Comparison of ENCODE assay signal across 11 cellular contexts in the genomic region with DNA sequence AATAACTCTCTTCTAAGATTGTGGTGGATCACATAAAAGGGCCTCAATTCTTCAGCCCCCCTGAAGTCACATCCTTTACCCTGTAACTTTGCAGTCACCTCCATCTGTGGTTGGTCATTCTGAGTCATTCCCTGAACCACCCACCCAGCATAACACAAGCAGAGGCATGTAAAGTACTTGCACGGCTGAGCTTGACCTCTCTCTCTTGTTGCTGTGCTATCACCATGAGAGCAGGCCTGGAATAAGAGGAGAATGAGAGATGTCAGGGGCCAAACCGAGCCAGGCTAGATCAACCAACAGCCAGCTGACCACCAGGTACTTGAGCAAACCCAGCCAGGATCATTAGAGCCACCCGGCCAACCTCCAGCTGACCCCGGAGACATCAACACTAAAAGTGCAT. TPM values are rescaled to one million over a fixed set of nuclear protein-coding genes. Genes with fewer than 3 reads are reported as not detected.
DNase-seq lines count a peak whose midpoint lies in the region; ATAC-seq, FAIRE-seq and TF ChIP-seq lines count a peak whose summit lies in the region.
"Had no signal": no experiment of that assay in that cellular context is flagged by ENCODE, and none has a peak within 500 bp of the region (broad histone marks: within the 10 kb centered on the region; RNA-seq: fewer than 3 reads in every experiment).

No MANE protein-coding gene starts in this region.

- peaks cover 20% of the 10 kb centered on the region for H3K4me1 Mint-ChIP-seq in T-helper 2 cell treated with Interferon-gamma antibody and Interleukin-4, amounts not matched to agents 5 μg/mL and 100 μg/mL, for 36 hours (ENCODE audit: low read depth)
- peaks cover 15% of the 10 kb centered on the region for H3K4me1 Mint-ChIP-seq in activated T-cell treated with anti-CD3 and anti-CD28 coated beads, Interleukin-2, amount 50 U/mL, for 4 hours (ENCODE audit: low read depth)

- H3K4me1 ChIP-seq in A549 (peaks cover 24% of the 10 kb centered on the region), GM12878 (ENCODE audit: control insufficient read depth, insufficient read depth, low read length) (peaks cover 28% of the 10 kb centered on the region)

- TF ChIP-seq EP300 in A549 (IDR thresholded peaks at IDR 0.05) (no peak), GM12878 (IDR thresholded peaks at IDR 0.05; ENCODE audit: borderline replicate concordance in 1 of 2, control insufficient read depth in 1 of 2, low read depth in 2 of 2, low read length in 2 of 2) (peak in 1 of 2 experiments; percentile 68; a peak in 1 of 4 replicates)

- H2AFZ ChIP-seq in GM12878 (ENCODE audit: control insufficient read depth, low read depth, low read length): peak overlapping the region; percentile 23; the same call in 1 of the 2 replicates

- H3K9me3 ChIP-seq in A549 (no peaks in the 10 kb centered on the region), GM12878 (replicated peaks; ENCODE audit: control insufficient read depth, insufficient read depth, low read length) (no peaks in the 10 kb centered on the region; the same call in 2 of the 3 replicates)
- H3K9me3 ChIP-seq: BLaER1 treated with 17β-estradiol and CSF1 and Interleukin-3, amounts not matched to agents 10 nM and 100 nM had no signal

- H3K9me3 Mint-ChIP-seq in T-helper 2 cell treated with Interferon-gamma antibody and Interleukin-4, amounts not matched to agents 5 μg/mL and 100 μg/mL, for 36 hours: no peaks in the 10 kb centered on the region
- H3K9me3 Mint-ChIP-seq in activated T-cell treated with anti-CD3 and anti-CD28 coated beads, Interleukin-2, amount 50 U/mL, for 4 hours: no peaks in the 10 kb centered on the region

- intact Hi-C loops in GM12878 (cut with micrococcal nuclease; ENCODE audit: unreplicated experiment): no loop called here

- peaks cover 10% of the 10 kb centered on the region for H3K27me3 Mint-ChIP-seq in T-helper 2 cell treated with Interferon-gamma antibody and Interleukin-4, amounts not matched to agents 5 μg/mL and 100 μg/mL, for 36 hours (ENCODE audit: low read depth)
- H3K27me3 Mint-ChIP-seq in activated T-cell treated with anti-CD3 and anti-CD28 coated beads, Interleukin-2, amount 50 U/mL, for 4 hours (ENCODE audit: low read depth): peaks cover 9% of the 10 kb centered on the region

- RAD21 ChIA-PET in GM12878 (lab: Charles Lee; ENCODE audit: unreplicated experiment): interaction anchor here (1.1 to 7.3 kb wide), 2 partner anchors 12 to 90 kb away, joined by 3 to 65 read pairs; a partner anchor contains a TSS

- no peaks in the 10 kb centered on the region for H4K20me1 ChIP-seq in GM12878 (ENCODE audit: control insufficient read depth, insufficient read depth)
- H4K20me1 ChIP-seq: BLaER1 treated with 17β-estradiol and CSF1 and Interleukin-3, amounts not matched to agents 10 nM and 100 nM had no signal

- no peak overlapping the region for H3K4me3 ChIP-seq in A549
- H3K4me3 ChIP-seq in GM12878: no peak overlapping the region
- H3K4me3 ChIP-seq: BLaER1 treated with 17β-estradiol and CSF1 and Interleukin-3, amounts not matched to agents 10 nM and 100 nM had no signal

- DNase-seq in A549 (ENCODE audit: low read depth in 1 of 2, low spot score in 1 of 2) (no peak), GM12878 (ENCODE audit: low read depth, low spot score) (no peak), GM19238 (ENCODE audit: insufficient read length, low spot score) (no peak)
- DNase-seq in T-helper 2 cell treated with Interferon-gamma antibody and Interleukin-4, amounts not matched to agents 5 μg/mL and 100 μg/mL, for 36 hours (ENCODE audit: low spot score): no peak
- DNase-seq in activated T-cell treated with anti-CD3 and anti-CD28 coated beads, Interleukin-2, amount 50 U/mL, for 4 hours: no peak
- DNase-seq: activated CD4-positive, alpha-beta T cell treated with anti-CD3 and anti-CD28 coated beads for 1 hour; KG1 had no signal

- TF ChIP-seq CTCF in A549 (IDR thresholded peaks at IDR 0.05) (no peak), GM12878 (IDR thresholded peaks at IDR 0.05 in 2 of 3, conservative IDR thresholded peaks at IDR 0.05 in 1 of 3; ENCODE audit: control insufficient read depth in 2 of 3, extremely low read depth in 1 of 3, insufficient read depth in 1 of 3, low read depth in 3 of 3, low read length in 3 of 3) (no peak)

- H3K4me2 ChIP-seq in A549 (no peak overlapping the region), GM12878 (ENCODE audit: control insufficient read depth, insufficient read depth) (peak overlapping the region; percentile 55)

- no TSS peak for BruUV-seq in GM12878 (replicated peaks; lab: Mats Ljungman, UMichigan)

- H3K27me3 ChIP-seq in GM12878 (replicated peaks in 1 of 2; ENCODE audit: control insufficient read depth in 2 of 2, insufficient read depth in 2 of 2, low read length in 1 of 2): no peaks in the 10 kb centered on the region
- H3K27me3 ChIP-seq: BLaER1 treated with 17β-estradiol and CSF1 and Interleukin-3, amounts not matched to agents 10 nM and 100 nM had no signal

- WGBS in A549 (ENCODE audit: missing lambda C conversion rate): 65% methylated on average over 4 of the region's 4 CpGs
- WGBS in GM12878 (ENCODE audit: insufficient coverage, insufficient replicate concordance, low lambda C conversion rate, missing lambda C conversion rate): 42% methylated on average over 4 of the region's 4 CpGs

- FAIRE-seq in A549 (lab: Jason Lieb, UNC) (no peak), GM12878 (lab: Jason Lieb, UNC) (peak; percentile 31)

- TF ChIP-seq POLR2A in A549 (IDR thresholded peaks at IDR 0.05; ENCODE audit: low read length) (no peak), GM12878 (IDR thresholded peaks at IDR 0.05; ENCODE audit: low read depth, low read length) (no peak)

- no peak overlapping the region for H3K4me3 Mint-ChIP-seq in T-helper 2 cell treated with Interferon-gamma antibody and Interleukin-4, amounts not matched to agents 5 μg/mL and 100 μg/mL, for 36 hours
- no peak overlapping the region for H3K4me3 Mint-ChIP-seq in activated T-cell treated with anti-CD3 and anti-CD28 coated beads, Interleukin-2, amount 50 U/mL, for 4 hours

- TF ChIP-seq RAD21 in A549 (conservative IDR thresholded peaks at IDR 0.05 in 1 of 2, IDR thresholded peaks at IDR 0.05 in 1 of 2) (no peak), GM12878 (IDR thresholded peaks at IDR 0.05; ENCODE audit: insufficient read depth, low read depth, low read length) (no peak)

- peak in 1 of 2 experiments; percentile 25; a peak in 2 of 6 replicates for ATAC-seq in A549
- ATAC-seq in GM19328 (IDR thresholded peaks at IDR 0.05; ENCODE audit: unreplicated experiment): peak; percentile 70
- ATAC-seq in HG03159 (IDR thresholded peaks at IDR 0.05; ENCODE audit: unreplicated experiment): peak; percentile 59
- peak; percentile 89 for ATAC-seq in GM12878
- ATAC-seq in GM21423 (IDR thresholded peaks at IDR 0.05; ENCODE audit: unreplicated experiment): no peak
- ATAC-seq in activated T-cell treated with anti-CD3 and anti-CD28 coated beads, Interleukin-2, amount 50 U/mL, for 4 hours: no peak

- CTCF ChIA-PET in A549 (lab: Yijun Ruan, JAX): interaction anchor here (0.5 to 5.5 kb wide), 4 partner anchors 13 to 275 kb away, joined by 3 to 55 read pairs (median 7); a partner anchor contains a TSS
- CTCF ChIA-PET in GM12878 (lab: Yijun Ruan, JAX): interaction anchor here (1.3 to 4.2 kb wide), 3 partner anchors 13 to 269 kb away, joined by 3 to 30 read pairs (median 6); a partner anchor contains a TSS

- no peak overlapping the region for H3K9ac ChIP-seq in GM12878 (ENCODE audit: control insufficient read depth, insufficient read depth, low read length)
- H3K9ac ChIP-seq: BLaER1 treated with 17β-estradiol and CSF1 and Interleukin-3, amounts not matched to agents 10 nM and 100 nM had no signal

- SMC1A ChIA-PET in GM12878 (lab: Charles Lee; ENCODE audit: uncharacterized antibody, unreplicated experiment): interaction anchor here (0.6 to 4.9 kb wide), 5 partner anchors 11 to 131 kb away, joined by 3 to 37 read pairs (median 8); a partner anchor contains a TSS

- no peak overlapping the region for H3K27ac Mint-ChIP-seq in T-helper 2 cell treated with Interferon-gamma antibody and Interleukin-4, amounts not matched to agents 5 μg/mL and 100 μg/mL, for 36 hours

- H3K36me3 Mint-ChIP-seq in T-helper 2 cell treated with Interferon-gamma antibody and Interleukin-4, amounts not matched to agents 5 μg/mL and 100 μg/mL, for 36 hours (ENCODE audit: low read depth): no peaks in the 10 kb centered on the region
- no peaks in the 10 kb centered on the region for H3K36me3 Mint-ChIP-seq in activated T-cell treated with anti-CD3 and anti-CD28 coated beads, Interleukin-2, amount 50 U/mL, for 4 hours (ENCODE audit: insufficient read depth)

- POLR2A ChIA-PET in A549 (lab: Yijun Ruan, JAX): interaction anchor here (0.6 kb wide), 1 partner anchor 13 kb away, joined by 4 read pairs; a partner anchor contains a TSS
- POLR2A ChIA-PET in GM12878 (lab: Charles Lee): interaction anchor here (0.6 to 1.5 kb wide), 3 partner anchors 52 to 218 kb away, joined by 3 to 5 read pairs (median 3); no protein-coding TSS in a partner anchor

- no peaks in the 10 kb centered on the region for H3K36me3 ChIP-seq in GM12878 (ENCODE audit: control insufficient read depth in 2 of 2, insufficient read depth in 2 of 2, low read length in 1 of 2)
- H3K36me3 ChIP-seq: BLaER1 treated with 17β-estradiol and CSF1 and Interleukin-3, amounts not matched to agents 10 nM and 100 nM had no signal

- H3K79me2 ChIP-seq in GM12878 (ENCODE audit: control insufficient read depth, insufficient read depth, low read length): no peaks in the 10 kb centered on the region

- H3K27ac ChIP-seq in A549 (peak overlapping the region in 1 of 2 experiments; percentile 87; a peak in 3 of 6 replicates), GM12878 (ENCODE audit: control insufficient read depth, insufficient read depth) (peak overlapping the region; percentile 18; the same call in 1 of the 2 replicates)
- H3K27ac ChIP-seq: BLaER1 treated with 17β-estradiol and CSF1 and Interleukin-3, amounts not matched to agents 10 nM and 100 nM had no signal

- in situ Hi-C loops in GM12878 (cut with MboI): no loop called here

RNA-seq across cellular contexts. Expression of a gene that starts 13.5 kb away (rescaled TPM):
- polyA plus RNA-seq in A549 (2011; rRNA removed): 20.2 and 27.3 TPM in 2 replicates
- 7.2 and 8.7 TPM in 2 replicates for polyA plus RNA-seq in A549 (2012; cell fraction: cytosol; rRNA removed)
- 5.0 and 5.3 TPM in 2 replicates for polyA plus RNA-seq in A549 (2012; cell fraction: nucleus; rRNA removed)
- 40.4 to 47.5 TPM (median 45.6 TPM) in 3 replicates for polyA plus RNA-seq in A549 (2017; fragmentation: RNase III; extraction: RNeasy Plus Mini Kit Qiagen cat#74134 plus additional on column Dnase treatment)
- 4.4 and 5.1 TPM in 2 replicates for polyA minus RNA-seq in A549 (2011; rRNA and poly(A)+ RNA removed)
- total RNA-seq in GM12878 (2013; cell fraction: nucleolus; rRNA removed): 94.4 and 99.8 TPM in 2 replicates
- 65.9 and 80.7 TPM in 2 replicates for total RNA-seq in GM12878 (2014; rRNA removed)
- 72.3 and 76.6 TPM in 2 replicates for total RNA-seq in GM12878 (2014; rRNA removed; fragmentation: Illumina TruSeq; extraction: Trizol)
- total RNA-seq in GM12878 (2021): 60.9 and 65.6 TPM in 2 replicates
- 51.0 TPM for polyA plus RNA-seq in GM12878 (2011; ENCODE audit: low read depth)
- 77.4 and 138 TPM in 2 replicates for polyA plus RNA-seq in GM12878 (2011; rRNA removed)
- 24.4 and 26.9 TPM in 2 replicates for polyA plus RNA-seq in GM12878 (2011; cell fraction: cytosol; rRNA removed)
- polyA plus RNA-seq in GM12878 (2011; cell fraction: nucleus; rRNA removed): 39.7 and 43.6 TPM in 2 replicates
- 60.4 and 72.7 TPM in 2 replicates for polyA plus RNA-seq in GM12878 (2012)
- 74.9 and 104 TPM in 2 replicates for polyA plus RNA-seq in GM12878 (2014; fragmentation: Illumina TruSeq; extraction: Trizol)
- polyA plus RNA-seq in GM12878 (2014; fragmentation: Nextera tagmentation; extraction: Ambion mirVana): 10 to 100 TPM; 18.5 to 27.6 TPM
- polyA plus RNA-seq in GM12878 (2014; rRNA removed): 51.7 and 66.6 TPM in 2 replicates
- 10 to 100 TPM; 91.0 to 91.6 TPM for polyA plus RNA-seq in GM12878 (2016; fragmentation: Nextera tagmentation; extraction: Ambion mirVana)
- 21.0 and 30.4 TPM in 2 replicates for polyA minus RNA-seq in GM12878 (2011; rRNA and poly(A)+ RNA removed)
- polyA minus RNA-seq in GM12878 (2011; cell fraction: cytosol; rRNA and poly(A)+ RNA removed): 16.0 and 19.9 TPM in 2 replicates
- 20.2 and 32.9 TPM in 2 replicates for polyA minus RNA-seq in GM12878 (2011; cell fraction: nucleus; rRNA and poly(A)+ RNA removed)
- 10 to 100 TPM; 32.0 to 40.1 (median 33.3) TPM for total RNA-seq in activated T-cell treated with anti-CD3 and anti-CD28 coated beads, Interleukin-2, amount 50 U/mL, for 4 hours

Comparison
In these comparisons a context has a peak if more than half of its experiments do, and no peak if none do; other contexts are left out.
1. ATAC-seq: peak in GM19328 (single experiment), HG03159 (single experiment) and GM12878 (single experiment); none in GM21423 (single experiment) and activated T-cell treated with anti-CD3 and anti-CD28 coated beads, Interleukin-2, amount 50 U/mL, for 4 hours (0 of 2).